In the genomic region with DNA sequence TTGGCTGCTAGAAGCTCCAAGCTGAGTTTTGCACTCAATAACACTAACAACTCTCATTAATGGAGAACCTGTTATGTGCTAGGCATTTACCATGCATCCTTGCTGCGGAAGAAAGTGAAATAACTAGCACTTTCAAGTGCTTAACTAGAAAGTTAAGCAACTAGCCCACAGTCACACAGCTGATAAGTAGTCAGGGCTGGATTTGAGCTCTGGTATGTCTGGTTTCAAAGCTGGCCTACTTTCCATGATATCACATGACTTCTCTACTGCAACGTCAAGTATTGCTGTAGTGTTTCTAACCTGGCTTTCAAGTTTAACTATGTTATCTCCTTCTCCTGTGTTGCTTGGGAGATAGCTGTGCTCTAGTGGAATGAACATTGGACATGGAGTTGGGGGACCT, we compare ENCODE assay signal across 20 cellular contexts. TPM values are rescaled to one million over a fixed set of nuclear protein-coding genes. Genes with fewer than 3 reads are reported as not detected.
DNase-seq lines count a peak whose midpoint lies in the region; ATAC-seq and TF ChIP-seq lines count a peak whose summit lies in the region.
"Had no signal": no experiment of that assay in that cellular context is flagged by ENCODE, and none has a peak within 500 bp of the region (broad histone marks: within the 10 kb centered on the region; RNA-seq: fewer than 3 reads in every experiment).

No MANE protein-coding gene starts in this region.

- 35% methylated on average over 2 of the region's 2 CpGs for WGBS in thymus

- H3K4me1 Mint-ChIP-seq in activated T-cell treated with anti-CD3 and anti-CD28 coated beads, Interleukin-2, amount 50 U/mL, for 24 hours (ENCODE audit: low read depth): peaks cover 7% of the 10 kb centered on the region

- H3K4me3 ChIP-seq in fibroblast of pulmonary artery (replicated peaks; ENCODE audit: low read depth, low read length): no peak overlapping the region
- no peak overlapping the region for H3K4me3 ChIP-seq in thymus (ENCODE audit: low read length)
- H3K4me3 ChIP-seq: A549, MG63, upper lobe of left lung had no signal

- peak overlapping the region; percentile 66 for H3K27ac ChIP-seq in thymus (ENCODE audit: low read depth)
- H3K27ac ChIP-seq: A549 had no signal

- H3K27me3 ChIP-seq in thymus (ENCODE audit: control insufficient read depth, insufficient read depth): no peaks in the 10 kb centered on the region
- H3K27me3 ChIP-seq: MG63, upper lobe of left lung had no signal

- no peaks in the 10 kb centered on the region for H3K9me3 ChIP-seq in thymus (ENCODE audit: control insufficient read depth)
- H3K9me3 ChIP-seq: A549, MG63, upper lobe of left lung had no signal

- no peaks in the 10 kb centered on the region for H3K36me3 Mint-ChIP-seq in activated T-cell treated with anti-CD3 and anti-CD28 coated beads, Interleukin-2, amount 50 U/mL, for 24 hours (ENCODE audit: low read depth)

- H3K27me3 Mint-ChIP-seq in activated T-cell treated with anti-CD3 and anti-CD28 coated beads, Interleukin-2, amount 50 U/mL, for 24 hours: no peaks in the 10 kb centered on the region
- H3K27me3 Mint-ChIP-seq: activated naive CD8-positive, alpha-beta T cell treated with anti-CD3 and anti-CD28 coated beads, Interleukin-2, amount 50 U/mL, for 24 hours had no signal

- H3K4me1 ChIP-seq in thymus (ENCODE audit: control insufficient read depth, insufficient read depth, low read length): peaks cover 23% of the 10 kb centered on the region
- H3K4me1 ChIP-seq: A549 had no signal

- no peak for TF ChIP-seq CTCF in fibroblast of pulmonary artery (IDR thresholded peaks at IDR 0.05; ENCODE audit: low read length, missing control alignments)

- no peak overlapping the region for H3K4me3 Mint-ChIP-seq in activated T-cell treated with anti-CD3 and anti-CD28 coated beads, Interleukin-2, amount 50 U/mL, for 24 hours
- H3K4me3 Mint-ChIP-seq: activated naive CD8-positive, alpha-beta T cell treated with anti-CD3 and anti-CD28 coated beads, Interleukin-2, amount 50 U/mL, for 24 hours; activated T-cell treated with anti-CD3 and anti-CD28 coated beads, Interleukin-2, amount 50 U/mL, for 4 hours had no signal

- H3K27ac Mint-ChIP-seq in activated T-cell treated with anti-CD3 and anti-CD28 coated beads, Interleukin-2, amount 50 U/mL, for 24 hours: peak overlapping the region; percentile 3
- H3K27ac Mint-ChIP-seq: activated naive CD8-positive, alpha-beta T cell treated with anti-CD3 and anti-CD28 coated beads, Interleukin-2, amount 50 U/mL, for 24 hours had no signal

- no peak for ATAC-seq in HG02884 (IDR thresholded peaks at IDR 0.05; ENCODE audit: unreplicated experiment)
- ATAC-seq: activated naive CD8-positive, alpha-beta T cell treated with anti-CD3 and anti-CD28 coated beads, Interleukin-2, amount 50 U/mL, for 24 hours; activated T-cell treated with anti-CD3 and anti-CD28 coated beads, Interleukin-2, amount 50 U/mL, for 4 hours had no signal

- H3K36me3 ChIP-seq in thymus (ENCODE audit: control insufficient read depth, insufficient read depth): no peaks in the 10 kb centered on the region
- H3K36me3 ChIP-seq: MG63 had no signal

- no peak for DNase-seq in activated T-cell treated with anti-CD3 and anti-CD28 coated beads, Interleukin-2, amount 50 U/mL, for 24 hours
- no peak for DNase-seq in activated T-cell treated with anti-CD3 and anti-CD28 coated beads, Interleukin-2, amount 50 U/mL, for 48 hours
- DNase-seq in fibroblast of pulmonary artery (ENCODE audit: low read depth): peak; percentile 53
- DNase-seq in NCI-H1092 (lab: John Stamatoyannopoulos, UW): no peak
- DNase-seq: activated CD4-positive, alpha-beta T cell treated with anti-CD3 and anti-CD28 coated beads, Interleukin-2, amount 50 U/mL, for 4 hours; activated naive CD8-positive, alpha-beta T cell treated with anti-CD3 and anti-CD28 coated beads, Interleukin-2, amount 50 U/mL, for 24 hours; activated T-cell treated with anti-CD3 and anti-CD28 coated beads, Interleukin-2, amount 50 U/mL, for 4 hours; C1 segment of cervical spinal cord; DMS 273 treated with DMSO at 0.1 percent for 48 hours; effector CD8-positive, alpha-beta T cell; GF-D8; MG63; NCI-H1694; NCI-H446 treated with DMSO at 0.1 percent for 48 hours; NK-92 treated with Interleukin-12 subunit alpha and Interleukin-12 subunit beta, amount 100 ng/mL, for 24 hours; stimulated activated naive CD4-positive, alpha-beta T cell; upper lobe of left lung had no signal

- no peaks in the 10 kb centered on the region for H3K9me3 Mint-ChIP-seq in activated T-cell treated with anti-CD3 and anti-CD28 coated beads, Interleukin-2, amount 50 U/mL, for 24 hours
- H3K9me3 Mint-ChIP-seq: activated naive CD8-positive, alpha-beta T cell treated with anti-CD3 and anti-CD28 coated beads, Interleukin-2, amount 50 U/mL, for 24 hours; activated T-cell treated with anti-CD3 and anti-CD28 coated beads, Interleukin-2, amount 50 U/mL, for 4 hours had no signal

RNA-seq across cellular contexts. Expression of a gene that starts 12.1 kb away (rescaled TPM):
- polyA plus RNA-seq in thymus: 37.5 TPM
- polyA plus RNA-seq: A549 had no signal

RNA-seq across cellular contexts. Expression of a gene that starts 15.6 kb away (rescaled TPM):
- 5.7 TPM for polyA plus RNA-seq in thymus

RNA-seq across cellular contexts. Expression of a gene that starts 25.9 kb away (rescaled TPM):
- polyA plus RNA-seq in thymus: 58.1 TPM

RNA-seq across cellular contexts. Expression of a gene that starts 31.7 kb away (rescaled TPM):
- 74.1 TPM for polyA plus RNA-seq in thymus

RNA-seq across cellular contexts. Expression of a gene that starts 33.4 kb away (rescaled TPM):
- 49.2 TPM for polyA plus RNA-seq in thymus
